ENCODE assay signal across 10 cellular contexts in the genomic region with DNA sequence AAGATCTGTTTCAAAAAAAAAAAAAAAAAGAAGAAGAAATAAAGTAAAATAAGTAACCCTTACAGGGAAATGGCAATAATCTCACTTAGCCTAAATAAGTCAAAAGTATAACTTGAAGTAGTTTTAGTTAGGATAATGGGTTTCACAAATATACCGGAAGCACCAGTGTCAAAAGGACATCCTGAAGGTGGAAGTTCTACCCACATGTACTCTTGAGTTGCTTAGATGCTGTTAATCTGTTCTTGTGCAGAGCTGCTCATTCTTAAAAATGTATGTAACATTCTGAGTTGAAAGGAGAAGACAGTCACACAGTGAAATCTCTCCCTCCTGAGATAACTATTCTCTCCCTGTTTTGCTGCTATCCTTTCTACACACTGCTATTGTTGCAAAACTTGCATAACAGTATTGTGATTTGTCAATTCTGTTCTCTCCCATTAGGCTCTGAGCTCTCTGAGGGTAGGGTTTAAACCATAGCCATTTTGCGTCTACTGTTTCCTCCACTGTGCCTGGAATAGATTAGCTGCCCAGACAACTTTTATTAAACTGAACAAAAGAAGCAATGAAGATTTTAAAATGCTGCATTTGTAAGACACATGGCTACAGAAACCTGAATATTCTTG. TPM values are rescaled to one million over a fixed set of nuclear protein-coding genes. Genes with fewer than 3 reads are reported as not detected.
DNase-seq lines count a peak whose midpoint lies in the region; ATAC-seq and TF ChIP-seq lines count a peak whose summit lies in the region.
"Had no signal": no experiment of that assay in that cellular context is flagged by ENCODE, and none has a peak within 500 bp of the region (broad histone marks: within the 10 kb centered on the region; RNA-seq: fewer than 3 reads in every experiment).

No MANE protein-coding gene starts in this region.

- peaks cover 4% of the 10 kb centered on the region for H3F3A ChIP-seq in SK-N-SH (replicated peaks; ENCODE audit: insufficient read depth)

- H3K4me1 Mint-ChIP-seq in dendritic cell treated with granulocyte-macrophage colony-stimulating factor and Interleukin-4, amounts not matched to agents 40 ng/mL and 50 ng/mL, for 4 days (ENCODE audit: low read depth), result peaks cover 18% of the 10 kb centered on the region
- H3K4me1 Mint-ChIP-seq in stimulated activated memory B cell treated with anti-CD40 and anti-IgM and Interleukin-4, amounts not matched to agents 10 μg/mL and 1 μg/mL and 100 μg/mL, for 72 hours, result peaks cover 21% of the 10 kb centered on the region

- H3K79me2 ChIP-seq in SK-N-SH (ENCODE audit: insufficient read depth), result no peaks in the 10 kb centered on the region

- no peaks in the 10 kb centered on the region for H3K27me3 ChIP-seq in SK-N-SH (ENCODE audit: insufficient read depth)

- H3K4me2 ChIP-seq in SK-N-SH, result peak overlapping the region; percentile 22; the same call in 1 of the 2 replicates

- H3K4me1 ChIP-seq in SK-N-SH (ENCODE audit: control insufficient read depth in 1 of 2, insufficient read depth in 2 of 2, low read depth in 1 of 2, low read length in 1 of 2), result 0 out of 4 replicates have a peak, but pooled peaks cover 0 to 5% of the 10 kb centered on the region in 2 experiments

- no peak for TF ChIP-seq EP300 in SK-N-SH (IDR thresholded peaks at IDR 0.05; ENCODE audit: borderline replicate concordance in 1 of 2, low read depth in 1 of 2, low read length in 1 of 2)

- POLR2A ChIA-PET in SK-N-SH (lab: Yijun Ruan, JAX), result interaction anchor here (1.2 kb wide), 1 partner anchor 12 kb away, joined by 3 read pairs; no protein-coding TSS in a partner anchor

- no peaks in the 10 kb centered on the region for H3K36me3 ChIP-seq in SK-N-SH (replicated peaks in 1 of 2; ENCODE audit: control insufficient read depth in 1 of 2, insufficient read depth in 2 of 2, low read length in 1 of 2)

- H4K20me1 ChIP-seq in SK-N-SH (ENCODE audit: insufficient read depth), result no peaks in the 10 kb centered on the region

- H3K9me3 ChIP-seq in SK-N-SH, result no peaks in the 10 kb centered on the region

- no peak overlapping the region for H3K27ac ChIP-seq in SK-N-SH (ENCODE audit: low read depth in 2 of 2, low read length in 1 of 2)

- no peak overlapping the region for H3K9ac ChIP-seq in SK-N-SH

- H3K4me3 Mint-ChIP-seq in dendritic cell treated with granulocyte-macrophage colony-stimulating factor and Interleukin-4, amounts not matched to agents 40 ng/mL and 50 ng/mL, for 4 days, result no peak overlapping the region
- no peak overlapping the region for H3K4me3 Mint-ChIP-seq in stimulated activated memory B cell treated with anti-CD40 and anti-IgM and Interleukin-4, amounts not matched to agents 10 μg/mL and 1 μg/mL and 100 μg/mL, for 72 hours
- H3K4me3 Mint-ChIP-seq: activated T-cell treated with anti-CD3 and anti-CD28 coated beads, Interleukin-2, amount 50 U/mL, for 4 hours had no signal

- H3K9me3 Mint-ChIP-seq in dendritic cell treated with granulocyte-macrophage colony-stimulating factor and Interleukin-4, amounts not matched to agents 40 ng/mL and 50 ng/mL, for 4 days, result no peaks in the 10 kb centered on the region
- no peaks in the 10 kb centered on the region for H3K9me3 Mint-ChIP-seq in stimulated activated memory B cell treated with anti-CD40 and anti-IgM and Interleukin-4, amounts not matched to agents 10 μg/mL and 1 μg/mL and 100 μg/mL, for 72 hours
- H3K9me3 Mint-ChIP-seq: activated T-cell treated with anti-CD3 and anti-CD28 coated beads, Interleukin-2, amount 50 U/mL, for 4 hours had no signal

- no peaks in the 10 kb centered on the region for H3K9me2 ChIP-seq in SK-N-SH

- no peaks in the 10 kb centered on the region for H3K27me3 Mint-ChIP-seq in dendritic cell treated with granulocyte-macrophage colony-stimulating factor and Interleukin-4, amounts not matched to agents 40 ng/mL and 50 ng/mL, for 4 days
- no peaks in the 10 kb centered on the region for H3K27me3 Mint-ChIP-seq in stimulated activated memory B cell treated with anti-CD40 and anti-IgM and Interleukin-4, amounts not matched to agents 10 μg/mL and 1 μg/mL and 100 μg/mL, for 72 hours

- TF ChIP-seq CTCF in SK-N-SH (IDR thresholded peaks at IDR 0.05), result no peak

- 82% methylated on average over 2 of the region's 2 CpGs for WGBS in SK-N-SH (ENCODE audit: low lambda C conversion rate)

- TF ChIP-seq RAD21 in SK-N-SH (IDR thresholded peaks at IDR 0.05; ENCODE audit: low read length), result no peak

- DNase-seq in SK-N-SH, result no peak
- DNase-seq in NOMO-1 treated with DMSO at 0.1 percent for 48 hours (lab: John Stamatoyannopoulos, UW; ENCODE audit: unreplicated experiment), result peak; percentile 36
- DNase-seq in NCI-H2227 treated with DMSO at 0.1 percent for 48 hours (lab: John Stamatoyannopoulos, UW), result no peak
- no peak for DNase-seq in activated CD4-positive, CD25-positive, alpha-beta regulatory T cell treated with anti-CD3 and anti-CD28 coated beads, Interleukin-2, amount 50 U/mL, for 72 hours
- DNase-seq: activated T-cell treated with anti-CD3 and anti-CD28 coated beads, Interleukin-2, amount 50 U/mL, for 4 hours; kidney glomerular epithelial cell had no signal

- intact Hi-C loops in dendritic cell treated with granulocyte-macrophage colony-stimulating factor and Interleukin-4, amounts not matched to agents 40 ng/mL and 50 ng/mL, for 4 days (cut with micrococcal nuclease), result no loop called here

- ATAC-seq in SK-N-SH treated with all-trans-retinoic acid at 6 μM for 48 hours (no peak), HG03025 (IDR thresholded peaks at IDR 0.05; ENCODE audit: low FRiP score, unreplicated experiment) (no peak)
- no peak for ATAC-seq in stimulated activated memory B cell treated with anti-CD40 and anti-IgM and Interleukin-4, amounts not matched to agents 10 μg/mL and 1 μg/mL and 100 μg/mL, for 72 hours

- H3K4me3 ChIP-seq in SK-N-SH (ENCODE audit: low read depth in 2 of 2, low read length in 1 of 2), result no peak overlapping the region

- H3K27ac Mint-ChIP-seq in dendritic cell treated with granulocyte-macrophage colony-stimulating factor and Interleukin-4, amounts not matched to agents 40 ng/mL and 50 ng/mL, for 4 days, result peak overlapping the region; percentile 48
- peak overlapping the region; percentile 66 for H3K27ac Mint-ChIP-seq in stimulated activated memory B cell treated with anti-CD40 and anti-IgM and Interleukin-4, amounts not matched to agents 10 μg/mL and 1 μg/mL and 100 μg/mL, for 72 hours

- no peaks in the 10 kb centered on the region for H3K36me3 Mint-ChIP-seq in dendritic cell treated with granulocyte-macrophage colony-stimulating factor and Interleukin-4, amounts not matched to agents 40 ng/mL and 50 ng/mL, for 4 days (ENCODE audit: low read depth)
- no peaks in the 10 kb centered on the region for H3K36me3 Mint-ChIP-seq in stimulated activated memory B cell treated with anti-CD40 and anti-IgM and Interleukin-4, amounts not matched to agents 10 μg/mL and 1 μg/mL and 100 μg/mL, for 72 hours

- 0 out of 2 replicates have a peak overlapping the region, but pooled peaks have one; percentile 65 for H2AFZ ChIP-seq in SK-N-SH (ENCODE audit: low read depth)

- CTCF ChIA-PET in SK-N-SH (lab: Yijun Ruan, JAX), result interaction anchor here (1.0 kb wide), 1 partner anchor 50 kb away, joined by 3 read pairs; no protein-coding TSS in a partner anchor

TF ChIP-seq in SK-N-SH, 30 proteins besides CTCF, POLR2A, EP300 and RAD21 (continues in another document):
- TF ChIP-seq YY1 (IDR thresholded peaks at IDR 0.05; ENCODE audit: low read depth), result no peak
- no peak for TF ChIP-seq GABPA (IDR thresholded peaks at IDR 0.05; ENCODE audit: low read depth)
- no peak for TF ChIP-seq GATA2 (CRISPR knock-in tag; IDR thresholded peaks at IDR 0.05)
- no peak for TF ChIP-seq MEF2A (IDR thresholded peaks at IDR 0.05; ENCODE audit: borderline replicate concordance, low read depth)
- TF ChIP-seq FOXJ3 (CRISPR knock-in tag; IDR thresholded peaks at IDR 0.05), result no peak
- TF ChIP-seq NFIC (IDR thresholded peaks at IDR 0.05; ENCODE audit: borderline replicate concordance), result no peak
- no peak for TF ChIP-seq NRF1 (IDR thresholded peaks at IDR 0.05; ENCODE audit: low read depth, low read length)
- TF ChIP-seq RXRA (IDR thresholded peaks at IDR 0.05; ENCODE audit: borderline replicate concordance, low read depth), result no peak
- TF ChIP-seq EZH2phosphoT487 (IDR thresholded peaks at IDR 0.05; ENCODE audit: borderline replicate concordance, low read depth), result no peak
- TF ChIP-seq POLR2AphosphoS5 (IDR thresholded peaks at IDR 0.05; ENCODE audit: low read depth, low read length), result no peak
- TF ChIP-seq CHD2 (IDR thresholded peaks at IDR 0.05; ENCODE audit: low read length, partially characterized antibody), result no peak
- TF ChIP-seq TAF1 (IDR thresholded peaks at IDR 0.05; ENCODE audit: borderline replicate concordance, low read depth, low read length), result no peak
- TF ChIP-seq JUND (IDR thresholded peaks at IDR 0.05), result no peak
- TF ChIP-seq FOSL2 (IDR thresholded peaks at IDR 0.05; ENCODE audit: borderline replicate concordance, low read depth), result no peak

TF ChIP-seq in SK-N-SH treated with all-trans-retinoic acid at 6 μM for 48 hours, 23 proteins besides CTCF, POLR2A, EP300 and RAD21 (continues in another document):
- TF ChIP-seq, protein P1, sequence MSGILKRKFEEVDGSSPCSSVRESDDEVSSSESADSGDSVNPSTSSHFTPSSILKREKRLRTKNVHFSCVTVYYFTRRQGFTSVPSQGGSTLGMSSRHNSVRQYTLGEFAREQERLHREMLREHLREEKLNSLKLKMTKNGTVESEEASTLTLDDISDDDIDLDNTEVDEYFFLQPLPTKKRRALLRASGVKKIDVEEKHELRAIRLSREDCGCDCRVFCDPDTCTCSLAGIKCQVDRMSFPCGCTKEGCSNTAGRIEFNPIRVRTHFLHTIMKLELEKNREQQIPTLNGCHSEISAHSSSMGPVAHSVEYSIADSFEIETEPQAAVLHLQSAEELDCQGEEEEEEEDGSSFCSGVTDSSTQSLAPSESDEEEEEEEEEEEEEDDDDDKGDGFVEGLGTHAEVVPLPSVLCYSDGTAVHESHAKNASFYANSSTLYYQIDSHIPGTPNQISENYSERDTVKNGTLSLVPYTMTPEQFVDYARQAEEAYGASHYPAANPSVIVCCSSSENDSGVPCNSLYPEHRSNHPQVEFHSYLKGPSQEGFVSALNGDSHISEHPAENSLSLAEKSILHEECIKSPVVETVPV (CRISPR knock-in tag; IDR thresholded peaks at IDR 0.05), result no peak
- TF ChIP-seq ESRRG (CRISPR knock-in tag; IDR thresholded peaks at IDR 0.05), result no peak
- TF ChIP-seq GLIS3 (CRISPR knock-in tag; IDR thresholded peaks at IDR 0.05), result no peak

RNA-seq across cellular contexts. Expression of a gene that starts 11.1 kb away (rescaled TPM):
- polyA plus RNA-seq in SK-N-SH (2012; rRNA removed), result 8.7 and 8.9 TPM in 2 replicates
- polyA plus RNA-seq in SK-N-SH (2012; cell fraction: cytosol; rRNA removed), result 15.7 and 20.4 TPM in 2 replicates
- 9.2 and 10.0 TPM in 2 replicates for polyA plus RNA-seq in SK-N-SH (2012; cell fraction: nucleus; rRNA removed)
